Comparison of ENCODE assay signal across 21 cellular contexts in the genomic region with DNA sequence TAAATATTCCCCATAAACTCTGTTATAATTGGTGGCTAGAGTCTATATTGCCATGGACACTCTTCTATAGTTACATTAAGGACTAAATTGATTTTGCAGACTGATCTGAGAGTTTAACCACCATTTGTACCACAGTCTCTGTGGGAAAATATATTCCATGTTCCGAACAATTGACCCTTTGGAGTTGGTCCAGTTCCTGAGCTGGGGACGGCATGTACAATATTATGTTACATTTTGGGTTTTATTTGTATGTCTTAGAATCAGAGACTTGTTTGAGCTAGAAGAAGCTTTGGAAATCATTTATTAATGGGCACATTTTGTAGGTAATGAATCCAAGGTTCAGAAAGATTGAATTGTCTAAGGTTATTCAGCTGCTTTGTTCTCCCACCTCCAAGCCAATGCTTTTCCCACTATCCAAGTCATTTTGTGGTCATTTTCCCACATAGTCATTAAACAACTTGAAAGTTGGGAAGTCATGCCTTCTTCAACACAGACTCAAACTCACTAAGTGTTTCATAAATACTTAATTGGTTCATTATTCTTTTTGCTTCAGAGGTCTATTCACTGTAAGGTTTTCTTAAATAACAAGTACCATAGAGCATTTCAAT. TPM values are rescaled to one million over a fixed set of nuclear protein-coding genes. Genes with fewer than 3 reads are reported as not detected.
A peak's percentile ranks its signal among the peaks of the same experiment; 100 is the strongest.
DNase-seq lines count a peak whose midpoint lies in the region; ATAC-seq, FAIRE-seq and TF ChIP-seq lines count a peak whose summit lies in the region.
"Had no signal": no experiment of that assay in that cellular context is flagged by ENCODE, and none has a peak within 500 bp of the region (broad histone marks: within the 10 kb centered on the region; RNA-seq: fewer than 3 reads in every experiment).

No MANE protein-coding gene starts in this region.

- H3K9me3 ChIP-seq in K562 (replicated peaks; ENCODE audit: control insufficient read depth, insufficient read depth, low read depth, low read length) (no peaks in the 10 kb centered on the region), tibial artery (no peaks in the 10 kb centered on the region)

- no peak overlapping the region for H3K4me2 ChIP-seq in K562 (ENCODE audit: insufficient read depth, low read length)
- H3K4me2 ChIP-seq: PC-9 had no signal

- 65% methylated on average over 2 of the region's 2 CpGs for WGBS in K562 (ENCODE audit: insufficient coverage, low coverage, missing lambda C conversion rate)

- peak overlapping the region in 2 of 3 experiments; percentile 49 to 64 for H3K27ac Mint-ChIP-seq in nephron

- BruUV-seq in K562 (replicated peaks; lab: Mats Ljungman, UMichigan): no TSS peak

- H3K36me3 Mint-ChIP-seq in nephron (ENCODE audit: low read depth): peaks cover 6% of the 10 kb centered on the region

- DNase-seq in K562 (ENCODE audit: extremely low read depth in 1 of 4, low spot score in 3 of 4) (no peak), tibial artery (no peak), NOMO-1 treated with DMSO at 0.1 percent for 48 hours (lab: John Stamatoyannopoulos, UW; ENCODE audit: unreplicated experiment) (no peak)
- DNase-seq: Calu3; CD4-positive, alpha-beta T cell; DMS79; GM23248; NCI-H1048; NCI-H146; NCI-H2081 treated with DMSO at 0.1 percent for 48 hours; NCI-H2227 treated with DMSO at 0.1 percent for 48 hours; NCI-H69; NK-92 treated with Interleukin-12 subunit alpha and Interleukin-12 subunit beta, amount 100 ng/mL, for 24 hours; PC-9 had no signal

- FAIRE-seq in K562 (lab: Jason Lieb, UNC): no peak
- FAIRE-seq: G401.6, GM12891, HTR-8/SVneo had no signal

- CTCF ChIA-PET in K562 (lab: Yijun Ruan, JAX; ENCODE audit: low intra/inter-chr PET ratio): no interaction called here

- no peak for TF ChIP-seq POLR2A in K562 (conservative IDR thresholded peaks at IDR 0.05)

- H3K79me2 ChIP-seq in K562 (ENCODE audit: control insufficient read depth, insufficient read depth, low read length): peaks cover 8% of the 10 kb centered on the region

- no peak for TF ChIP-seq RAD21 in K562 (CRISPR knock-in tag; conservative IDR thresholded peaks at IDR 0.05 in 1 of 2, IDR thresholded peaks at IDR 0.05 in 1 of 2)

- H3K27me3 Mint-ChIP-seq in nephron (ENCODE audit: low read depth): no peaks in the 10 kb centered on the region
- H3K27me3 Mint-ChIP-seq: CD4-positive, alpha-beta T cell had no signal

- H3K4me1 ChIP-seq in K562 (replicated peaks in 1 of 2; ENCODE audit: control insufficient read depth in 2 of 2, insufficient read depth in 2 of 2, low read length in 2 of 2): peaks cover 0 to 17% of the 10 kb centered on the region in 2 experiments; a peak in 4 of 5 replicates
- H3K4me1 ChIP-seq in tibial artery: peaks cover 0 to 73% (median 53%) of the 10 kb centered on the region in 4 donors

- no peaks in the 10 kb centered on the region for H4K20me1 ChIP-seq in K562 (replicated peaks; ENCODE audit: control insufficient read depth, insufficient read depth, low read length)

- no peak for TF ChIP-seq EP300 in K562 (IDR thresholded peaks at IDR 0.05; ENCODE audit: low read length)

- peaks cover 41% of the 10 kb centered on the region for H3K4me1 Mint-ChIP-seq in nephron

- no peak overlapping the region for H2AFZ ChIP-seq in K562 (ENCODE audit: low read depth, low read length)
- H2AFZ ChIP-seq: GM23248, PC-9 had no signal

- ATAC-seq in K562 (no peak), HG03469 (IDR thresholded peaks at IDR 0.05; ENCODE audit: unreplicated experiment) (no peak), GM19023 (IDR thresholded peaks at IDR 0.05; ENCODE audit: unreplicated experiment) (no peak)

- no peaks in the 10 kb centered on the region for H3K36me3 ChIP-seq in K562 (ENCODE audit: control insufficient read depth, insufficient read depth, low read length)
- H3K36me3 ChIP-seq in tibial artery: no peaks in the 10 kb centered on the region

- in situ Hi-C loops in K562 (cut with MboI): no loop called here

- H3K4me3 Mint-ChIP-seq in nephron: no peak overlapping the region
- H3K4me3 Mint-ChIP-seq: CD4-positive, alpha-beta T cell had no signal

- no peak overlapping the region for H3K9ac ChIP-seq in K562 (ENCODE audit: insufficient read depth in 1 of 2, low read depth in 2 of 2, low read length in 2 of 2)
- H3K9ac ChIP-seq: GM23248 had no signal

- no peaks in the 10 kb centered on the region for H3K9me1 ChIP-seq in K562 (ENCODE audit: control insufficient read depth, insufficient read depth, low read length)

- no peak overlapping the region for H3K4me3 ChIP-seq in K562
- H3K4me3 ChIP-seq in tibial artery: no peak overlapping the region
- H3K4me3 ChIP-seq: GM23248, PC-9 had no signal

- POLR2A ChIA-PET in K562 (lab: Yijun Ruan, JAX): interaction anchor here (0.5 to 1.1 kb wide), 2 partner anchors 36 to 164 kb away, joined by 3 read pairs; no protein-coding TSS in a partner anchor

- H3K27me3 ChIP-seq in K562 (ENCODE audit: control insufficient read depth in 2 of 2, insufficient read depth in 2 of 2, low read length in 2 of 2) (no peaks in the 10 kb centered on the region), tibial artery (no peaks in the 10 kb centered on the region)

- intact Hi-C loops in K562 (cut with micrococcal nuclease) (no loop called here), tibial artery (cut with DNase I; ENCODE audit: low total_unique reads) (no loop called here)

- H3K27ac ChIP-seq in C4-2B (peak overlapping the region; percentile 86), K562 (ENCODE audit: extremely low read depth, low read depth, low read length) (no peak overlapping the region), tibial artery (peak overlapping the region; percentile 99 to 100)
- H3K27ac ChIP-seq: GM23248, PC-9 had no signal

- TF ChIP-seq CTCF in C4-2B (conservative IDR thresholded peaks at IDR 0.05): no peak
- no peak for TF ChIP-seq CTCF in K562 (IDR thresholded peaks at IDR 0.05 in 2 of 3, conservative IDR thresholded peaks at IDR 0.05 in 1 of 3; ENCODE audit: insufficient read depth in 2 of 3, low read depth in 1 of 3, low read length in 3 of 3)
- TF ChIP-seq CTCF in nephron (IDR thresholded peaks at IDR 0.05; ENCODE audit: unreplicated experiment in 3 of 3): no peak
- TF ChIP-seq CTCF in tibial artery (IDR thresholded peaks at IDR 0.05): no peak

- no peaks in the 10 kb centered on the region for H3K9me3 Mint-ChIP-seq in nephron
- H3K9me3 Mint-ChIP-seq: CD4-positive, alpha-beta T cell had no signal

TF ChIP-seq in K562, 482 proteins besides CTCF, POLR2A, EP300 and RAD21:
- TF ChIP-seq RBM14 (IDR thresholded peaks at IDR 0.05; ENCODE audit: borderline replicate concordance, insufficient read depth, low read depth, low read length): no peak
- TF ChIP-seq ATF7 (IDR thresholded peaks at IDR 0.05): no peak
- 0 out of 2 replicates have a peak, but pooled peaks have one; percentile 59 for TF ChIP-seq ZNF75A (CRISPR knock-in tag; IDR thresholded peaks at IDR 0.05)
- TF ChIP-seq ZNF23 (CRISPR knock-in tag; IDR thresholded peaks at IDR 0.05): no peak
- TF ChIP-seq, protein P1, sequence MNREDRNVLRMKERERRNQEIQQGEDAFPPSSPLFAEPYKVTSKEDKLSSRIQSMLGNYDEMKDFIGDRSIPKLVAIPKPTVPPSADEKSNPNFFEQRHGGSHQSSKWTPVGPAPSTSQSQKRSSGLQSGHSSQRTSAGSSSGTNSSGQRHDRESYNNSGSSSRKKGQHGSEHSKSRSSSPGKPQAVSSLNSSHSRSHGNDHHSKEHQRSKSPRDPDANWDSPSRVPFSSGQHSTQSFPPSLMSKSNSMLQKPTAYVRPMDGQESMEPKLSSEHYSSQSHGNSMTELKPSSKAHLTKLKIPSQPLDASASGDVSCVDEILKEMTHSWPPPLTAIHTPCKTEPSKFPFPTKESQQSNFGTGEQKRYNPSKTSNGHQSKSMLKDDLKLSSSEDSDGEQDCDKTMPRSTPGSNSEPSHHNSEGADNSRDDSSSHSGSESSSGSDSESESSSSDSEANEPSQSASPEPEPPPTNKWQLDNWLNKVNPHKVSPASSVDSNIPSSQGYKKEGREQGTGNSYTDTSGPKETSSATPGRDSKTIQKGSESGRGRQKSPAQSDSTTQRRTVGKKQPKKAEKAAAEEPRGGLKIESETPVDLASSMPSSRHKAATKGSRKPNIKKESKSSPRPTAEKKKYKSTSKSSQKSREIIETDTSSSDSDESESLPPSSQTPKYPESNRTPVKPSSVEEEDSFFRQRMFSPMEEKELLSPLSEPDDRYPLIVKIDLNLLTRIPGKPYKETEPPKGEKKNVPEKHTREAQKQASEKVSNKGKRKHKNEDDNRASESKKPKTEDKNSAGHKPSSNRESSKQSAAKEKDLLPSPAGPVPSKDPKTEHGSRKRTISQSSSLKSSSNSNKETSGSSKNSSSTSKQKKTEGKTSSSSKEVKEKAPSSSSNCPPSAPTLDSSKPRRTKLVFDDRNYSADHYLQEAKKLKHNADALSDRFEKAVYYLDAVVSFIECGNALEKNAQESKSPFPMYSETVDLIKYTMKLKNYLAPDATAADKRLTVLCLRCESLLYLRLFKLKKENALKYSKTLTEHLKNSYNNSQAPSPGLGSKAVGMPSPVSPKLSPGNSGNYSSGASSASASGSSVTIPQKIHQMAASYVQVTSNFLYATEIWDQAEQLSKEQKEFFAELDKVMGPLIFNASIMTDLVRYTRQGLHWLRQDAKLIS (CRISPR knock-in tag; IDR thresholded peaks at IDR 0.05): no peak
- no peak for TF ChIP-seq ZNF589 (CRISPR knock-in tag; IDR thresholded peaks at IDR 0.05; ENCODE audit: low read depth)

RNA-seq across cellular contexts. Expression of a gene that starts 5.0 kb away (rescaled TPM):
- 15.2 and 51.7 TPM in 2 replicates for total RNA-seq in K562 (2011; cell fraction: chromatin; rRNA removed; ENCODE audit: low replicate concordance)
- 10.0 and 11.2 TPM in 2 replicates for total RNA-seq in K562 (2011; cell fraction: nucleolus; rRNA removed)
- total RNA-seq in K562 (2011; cell fraction: nucleoplasm; rRNA removed): 20.1 and 31.0 TPM in 2 replicates
- total RNA-seq in K562 (2014; rRNA removed) (31.6 and 40.6 TPM in 2 replicates), K562 (2014; rRNA removed; fragmentation: Illumina TruSeq; extraction: Trizol) (77.4 and 95.2 TPM in 2 replicates), K562 (2015; rRNA removed; fragmentation: Illumina TruSeq; extraction: Trizol) (55.3 and 67.5 TPM in 2 replicates), K562 (2021) (113 and 118 TPM in 2 replicates)
- polyA plus RNA-seq in K562 (2011; rRNA removed) (42.1 and 58.9 TPM in 2 replicates), K562 (2014; fragmentation: Illumina TruSeq; extraction: Trizol) (41.5 and 49.0 TPM in 2 replicates), K562 (2014; fragmentation: Nextera tagmentation; extraction: Ambion mirVana) (100 to 1,000 TPM in 1 of 2 experiments, 10 to 100 TPM in 1; 55.7 to 112 TPM), K562 (2014; rRNA removed) (25.6 and 27.0 TPM in 2 replicates)
- 10.3 and 23.6 TPM in 2 replicates for polyA plus RNA-seq in K562 (2011; cell fraction: cytosol; rRNA removed)
- 7.4 and 13.1 TPM in 2 replicates for polyA plus RNA-seq in K562 (2011; cell fraction: nucleus; rRNA removed)
- polyA plus RNA-seq in K562 (2012): 49.8 and 54.7 TPM in 2 replicates
- 134 and 142 TPM in 2 replicates for polyA minus RNA-seq in K562 (2011; rRNA and poly(A)+ RNA removed)
- polyA minus RNA-seq in K562 (2011; cell fraction: cytosol; rRNA and poly(A)+ RNA removed): 60.7 and 63.8 TPM in 2 replicates
- polyA minus RNA-seq in K562 (2011; cell fraction: nucleus; rRNA and poly(A)+ RNA removed): 11.8 and 27.0 TPM in 2 replicates
